In genomic region chr15:93314245-93314644, GRCh38 we compare ENCODE assay signal across 18 cellular contexts.
A peak's percentile ranks its signal among the peaks of the same experiment; 100 is the strongest.
DNase-seq lines count a peak whose midpoint lies in the region; ATAC-seq and TF ChIP-seq lines count a peak whose summit lies in the region.
"Had no signal": no experiment of that assay in that cellular context is flagged by ENCODE, and none has a peak within 500 bp of the region (broad histone marks: within the 10 kb centered on the region; RNA-seq: fewer than 3 reads in every experiment).

No MANE protein-coding gene starts in this region.

- peak overlapping the region; percentile 99 for H2AK5ac ChIP-seq in neuronal stem cell (ENCODE audit: low read depth, low read length)

- H3K36me3 Mint-ChIP-seq in endodermal cell (ENCODE audit: low read depth) (no peaks in the 10 kb centered on the region), neural crest cell (ENCODE audit: low read depth) (peaks cover 9% of the 10 kb centered on the region), mesothelial cell of epicardium (no peaks in the 10 kb centered on the region)
- H3K36me3 Mint-ChIP-seq: CD4-positive, alpha-beta memory T cell had no signal

- H3K9me3 ChIP-seq in endodermal cell (ENCODE audit: control insufficient read depth, low read length) (no peaks in the 10 kb centered on the region), neuronal stem cell (replicated peaks in 1 of 2; ENCODE audit: control insufficient read depth in 2 of 2, insufficient read depth in 1 of 2, low read depth in 1 of 2, low read length in 2 of 2) (peaks cover 0 to 42% of the 10 kb centered on the region in 2 donors)

- peaks cover 12% of the 10 kb centered on the region for H3K27me3 Mint-ChIP-seq in endodermal cell (ENCODE audit: insufficient read depth)
- H3K27me3 Mint-ChIP-seq in neural crest cell (ENCODE audit: low read depth), result no peaks in the 10 kb centered on the region
- H3K27me3 Mint-ChIP-seq in mesothelial cell of epicardium (ENCODE audit: low read depth), result peaks cover 11% of the 10 kb centered on the region

- H3K4me3 Mint-ChIP-seq in endodermal cell (no peak overlapping the region), neural crest cell (peak overlapping the region; percentile 16), mesothelial cell of epicardium (no peak overlapping the region)
- H3K4me3 Mint-ChIP-seq: CD4-positive, alpha-beta memory T cell; H9; HFFc6 had no signal

- no peak for ATAC-seq in GM21447 (IDR thresholded peaks at IDR 0.05; ENCODE audit: unreplicated experiment)
- ATAC-seq in HG02759 (IDR thresholded peaks at IDR 0.05; ENCODE audit: unreplicated experiment), result no peak

- peak overlapping the region; percentile 30 for H2BK15ac ChIP-seq in neuronal stem cell (ENCODE audit: low read length)

- H3K9me3 Mint-ChIP-seq in endodermal cell, result peaks cover 4% of the 10 kb centered on the region
- peaks cover 7% of the 10 kb centered on the region for H3K9me3 Mint-ChIP-seq in neural crest cell
- H3K9me3 Mint-ChIP-seq in mesothelial cell of epicardium, result peaks cover 7% of the 10 kb centered on the region
- H3K9me3 Mint-ChIP-seq: CD4-positive, alpha-beta memory T cell had no signal

- H4K8ac ChIP-seq in neuronal stem cell (ENCODE audit: low read depth, low read length), result peak overlapping the region; percentile 19

- H2BK12ac ChIP-seq in neuronal stem cell (ENCODE audit: low read length), result peak overlapping the region; percentile 87

- H2BK5ac ChIP-seq in neuronal stem cell (ENCODE audit: low read length), result peak overlapping the region; percentile 60

- H3K4me2 ChIP-seq in neuronal stem cell (ENCODE audit: insufficient read depth, low read length, poor library complexity, severe bottlenecking), result peak overlapping the region; percentile 34

- peak overlapping the region; percentile 96 for H3K18ac ChIP-seq in neuronal stem cell (ENCODE audit: low read length)

- H3K4me1 ChIP-seq in endodermal cell (ENCODE audit: control insufficient read depth, insufficient read depth, low read length) (peaks cover 6% of the 10 kb centered on the region), neuronal stem cell (ENCODE audit: control insufficient read depth in 2 of 2, insufficient read depth in 1 of 2, low read depth in 1 of 2, low read length in 2 of 2) (peaks cover 24 to 28% of the 10 kb centered on the region in 2 donors)

- H2BK120ac ChIP-seq in neuronal stem cell (ENCODE audit: low read depth, low read length), result peak overlapping the region; percentile 99

- H3K27me3 ChIP-seq in endodermal cell (ENCODE audit: control insufficient read depth, insufficient read depth, low read length, poor library complexity, severe bottlenecking) (no peaks in the 10 kb centered on the region), neuronal stem cell (ENCODE audit: control insufficient read depth in 3 of 3, insufficient read depth in 3 of 3, low read depth in 1 of 3, low read length in 3 of 3) (no peaks in the 10 kb centered on the region)

- H3K4me1 Mint-ChIP-seq in endodermal cell (peaks cover 9% of the 10 kb centered on the region), neural crest cell (peaks cover 69% of the 10 kb centered on the region), mesothelial cell of epicardium (peaks cover 6% of the 10 kb centered on the region)
- H3K4me1 Mint-ChIP-seq: CD4-positive, alpha-beta memory T cell had no signal

- peak overlapping the region; percentile 44 for H4K91ac ChIP-seq in neuronal stem cell (ENCODE audit: low read depth, low read length, poor library complexity)

- H3K36me3 ChIP-seq in endodermal cell (ENCODE audit: control insufficient read depth, insufficient read depth, low read length) (no peaks in the 10 kb centered on the region), neuronal stem cell (replicated peaks in 1 of 2; ENCODE audit: control insufficient read depth in 2 of 2, insufficient read depth in 2 of 2, low read length in 2 of 2) (peaks cover 0 to 38% of the 10 kb centered on the region in 2 donors)

- H3K23ac ChIP-seq in neuronal stem cell (ENCODE audit: low read depth, low read length, poor library complexity), result no peak overlapping the region

- DNase-seq in caudate nucleus (lab: John Stamatoyannopoulos, UW), result no peak
- DNase-seq in endodermal cell, result no peak
- DNase-seq in neural crest cell (ENCODE audit: low read depth, low spot score), result no peak
- no peak for DNase-seq in neuronal stem cell (ENCODE audit: low spot score)
- no peak for DNase-seq in mesothelial cell of epicardium (ENCODE audit: low spot score in 2 of 2, unreplicated experiment in 2 of 2)
- no peak for DNase-seq in H4 (ENCODE audit: low spot score)
- DNase-seq: C1 segment of cervical spinal cord; Calu3; CD4-positive, alpha-beta memory T cell; COR-L47; DMS53; DMS79 treated with DMSO at 0.1 percent for 48 hours; GF-D8; GM23248; H9; HFFc6 had no signal

- no peak for TF ChIP-seq CTCF in endodermal cell (conservative IDR thresholded peaks at IDR 0.05)
- no peak for TF ChIP-seq CTCF in neural crest cell (conservative IDR thresholded peaks at IDR 0.05)
- TF ChIP-seq CTCF in mesothelial cell of epicardium (IDR thresholded peaks at IDR 0.05; ENCODE audit: unreplicated experiment), result no peak

- peak overlapping the region; percentile 42 for H3K27ac ChIP-seq in caudate nucleus (ENCODE audit: low read depth, low read length)
- peak overlapping the region; percentile 96 for H3K27ac ChIP-seq in endodermal cell (ENCODE audit: low read depth, low read length)
- H3K27ac ChIP-seq in neuronal stem cell (replicated peaks; ENCODE audit: low read length), result peak overlapping the region; percentile 91
- H3K27ac ChIP-seq: GM23248 had no signal

- H3K9ac ChIP-seq in endodermal cell (ENCODE audit: extremely low read depth, low read length, poor library complexity, severe bottlenecking) (no peak overlapping the region), neuronal stem cell (ENCODE audit: low read depth, low read length, poor library complexity) (no peak overlapping the region)
- H3K9ac ChIP-seq: GM23248 had no signal

- H3K4ac ChIP-seq in neuronal stem cell (ENCODE audit: low read length), result peak overlapping the region; percentile 90

- H3K4me3 ChIP-seq in endodermal cell (ENCODE audit: low read length), result no peak overlapping the region
- peak overlapping the region in 1 of 2 donors; percentile 51 for H3K4me3 ChIP-seq in neuronal stem cell (ENCODE audit: low read length in 2 of 2)
- H3K4me3 ChIP-seq: GM23248 had no signal

- no peak overlapping the region for H3K14ac ChIP-seq in neuronal stem cell (ENCODE audit: low read length)

- no peak overlapping the region for H2AFZ ChIP-seq in neuronal stem cell (ENCODE audit: low read length)
- H2AFZ ChIP-seq: GM23248 had no signal

- H3K27ac Mint-ChIP-seq in endodermal cell, result no peak overlapping the region
- H3K27ac Mint-ChIP-seq in neural crest cell (ENCODE audit: unreplicated experiment), result peak overlapping the region; percentile 91
- H3K27ac Mint-ChIP-seq in mesothelial cell of epicardium, result no peak overlapping the region
- H3K27ac Mint-ChIP-seq: CD4-positive, alpha-beta memory T cell; HFFc6 had no signal

- H3K79me1 ChIP-seq in neuronal stem cell (ENCODE audit: low read depth, low read length), result peaks cover 5% of the 10 kb centered on the region

- 91 to 93% methylated on average over 3 to 5 of the region's 5 CpGs for WGBS in endodermal cell (ENCODE audit: insufficient coverage in 1 of 2, insufficient read length in 1 of 2), 2 experiments
- WGBS in neuronal stem cell (ENCODE audit: extremely low coverage in 2 of 2, insufficient read length in 2 of 2, insufficient replicate concordance in 1 of 2), 2 donors, result no CpG with 5 or more reads among the region's 5 CpGs

Comparison
In these comparisons a context has a peak if more than half of its experiments do, and no peak if none do; other contexts are left out.
1. H3K27ac ChIP-seq: peak in every context shown above with its lines; median percentile 96 in endodermal cell; 91 in neuronal stem cell; 42 in caudate nucleus.